ENCODE assay signal across 34 cellular contexts in genomic region chr9:127729522-127730256, GRCh38. TPM values are rescaled to one million over a fixed set of nuclear protein-coding genes. Genes with fewer than 3 reads are reported as not detected.
"Had no signal": no experiment of that assay in that cellular context is flagged by ENCODE, and none has a peak within 500 bp of the region (broad histone marks: within the 10 kb centered on the region; RNA-seq: fewer than 3 reads in every experiment).

No MANE protein-coding gene starts in this region.

- H3K27ac ChIP-seq: body of pancreas, gastrocnemius medialis, hepatocyte, parathyroid adenoma, right atrium auricular region, thoracic aorta had no signal

- H2AFZ ChIP-seq: hepatocyte, parathyroid adenoma had no signal

- FAIRE-seq: keratinocyte, urothelium cell line had no signal

- H3K4me3 ChIP-seq: body of pancreas, gastrocnemius medialis, hepatocyte, right atrium auricular region, thoracic aorta had no signal

- H3K27me3 Mint-ChIP-seq: effector memory CD8-positive, alpha-beta T cell; stimulated activated naive CD8-positive, alpha-beta T cell treated with anti-CD3 and anti-CD28 coated beads, Interleukin-15, Interleukin-2, amounts not matched to agents 100 ng/mL and 50 ng/mL, for 24 hours had no signal

- DNase-seq: activated CD4-positive, alpha-beta T cell treated with anti-CD3 and anti-CD28 coated beads for 4 hours; activated CD4-positive, alpha-beta T cell treated with anti-CD3 and anti-CD28 coated beads, Interleukin-2, amount 50 U/mL, for 4 hours; activated CD8-positive, alpha-beta memory T cell treated with anti-CD3 and anti-CD28 coated beads, Interleukin-2, amount 50 U/mL, for 4 hours; activated effector memory CD4-positive, alpha-beta T cell treated with anti-CD3 and anti-CD28 coated beads, Interleukin-2, amount 50 U/mL, for 16 hours; activated naive CD4-positive, alpha-beta T cell treated with anti-CD3 and anti-CD28 coated beads for 36 hours; activated T-cell treated with anti-CD3 and anti-CD28 coated beads, Interleukin-2, amount 50 U/mL, for 1 hour; anterior cingulate cortex; body of pancreas; cerebellar nuclear complex; cortex of kidney; effector memory CD8-positive, alpha-beta T cell; erythroblast; gastrocnemius medialis; left cardiac atrium; left ventricle myocardium superior; occipital lobe; stimulated activated CD4-positive, alpha-beta T cell treated with anti-CD3 and anti-CD28 coated beads, Interleukin-12 subunit alpha, Interleukin-12 subunit beta, amount 100 ng/mL, for 4 hours; stimulated activated CD4-positive, alpha-beta T cell treated with anti-CD3 and anti-CD28 coated beads, Interleukin-4, amount 100 ng/mL, for 1 hour; trophoblast cell had no signal

- H3K9ac ChIP-seq: parathyroid adenoma had no signal

- H3K4me2 ChIP-seq: hepatocyte had no signal

- H3K27me3 ChIP-seq: body of pancreas, gastrocnemius medialis, hepatocyte, right atrium auricular region had no signal

- H3K9me3 Mint-ChIP-seq: activated naive CD4-positive, alpha-beta T cell treated with anti-CD3 and anti-CD28 coated beads for 36 hours; activated T-helper 1 cell treated with anti-CD3 and anti-CD28 coated beads, Interleukin-12 subunit alpha, Interleukin-12 subunit beta, Interleukin-2, Interleukin-4 antibody, amounts not matched to agents 30 ng/mL and 10 ng/mL and 1 ng/mL, durations not matched to agents 14 hours and 24 hours and 36 hours; effector memory CD8-positive, alpha-beta T cell; nephron; stimulated activated naive CD8-positive, alpha-beta T cell treated with anti-CD3 and anti-CD28 coated beads, Interleukin-15, Interleukin-2, amounts not matched to agents 100 ng/mL and 50 ng/mL, for 24 hours had no signal

- H3K36me3 ChIP-seq: thoracic aorta had no signal

- H3K27ac Mint-ChIP-seq: activated naive CD4-positive, alpha-beta T cell treated with anti-CD3 and anti-CD28 coated beads for 36 hours; activated T-helper 1 cell treated with anti-CD3 and anti-CD28 coated beads, Interleukin-12 subunit alpha, Interleukin-12 subunit beta, Interleukin-2, Interleukin-4 antibody, amounts not matched to agents 30 ng/mL and 10 ng/mL and 1 ng/mL, durations not matched to agents 14 hours and 24 hours and 36 hours; nephron; stimulated activated naive CD8-positive, alpha-beta T cell treated with anti-CD3 and anti-CD28 coated beads, Interleukin-15, Interleukin-2, amounts not matched to agents 100 ng/mL and 50 ng/mL, for 24 hours had no signal

- H3K79me2 ChIP-seq: parathyroid adenoma had no signal

- H3K4me3 Mint-ChIP-seq: activated naive CD4-positive, alpha-beta T cell treated with anti-CD3 and anti-CD28 coated beads for 36 hours; activated T-helper 1 cell treated with anti-CD3 and anti-CD28 coated beads, Interleukin-12 subunit alpha, Interleukin-12 subunit beta, Interleukin-2, Interleukin-4 antibody, amounts not matched to agents 30 ng/mL and 10 ng/mL and 1 ng/mL, durations not matched to agents 14 hours and 24 hours and 36 hours; effector memory CD8-positive, alpha-beta T cell; nephron; stimulated activated naive CD8-positive, alpha-beta T cell treated with anti-CD3 and anti-CD28 coated beads, Interleukin-15, Interleukin-2, amounts not matched to agents 100 ng/mL and 50 ng/mL, for 24 hours had no signal

- H3K9me3 ChIP-seq: body of pancreas, gastrocnemius medialis, right atrium auricular region, thoracic aorta had no signal

- H3K4me1 Mint-ChIP-seq: nephron had no signal

- ATAC-seq: body of pancreas; effector memory CD8-positive, alpha-beta T cell; gastrocnemius medialis; left cardiac atrium; left ventricle myocardium superior had no signal

- H3K4me1 ChIP-seq: parathyroid adenoma had no signal

RNA-seq across cellular contexts. Expression of gene TTC16, which starts 13.8 kb away (rescaled TPM):
- total RNA-seq: activated T-helper 1 cell treated with anti-CD3 and anti-CD28 coated beads, Interleukin-12 subunit alpha, Interleukin-12 subunit beta, Interleukin-2, Interleukin-4 antibody, amounts not matched to agents 30 ng/mL and 10 ng/mL and 1 ng/mL, durations not matched to agents 14 hours and 24 hours and 36 hours; gastrocnemius medialis; hepatocyte; lung microvascular endothelial cell; mesenteric fat pad; occipital lobe; pulmonary artery endothelial cell; skeletal muscle tissue had no signal
- polyA plus RNA-seq: hepatocyte, keratinocyte had no signal

RNA-seq across cellular contexts. Expression of gene CFAP157, which starts 22.9 kb away (rescaled TPM):
- total RNA-seq: activated CD8-positive, alpha-beta memory T cell treated with anti-CD3 and anti-CD28 coated beads for 36 hours; gastrocnemius medialis; hepatocyte; left cardiac atrium; left ventricle myocardium superior; lung microvascular endothelial cell; pulmonary artery endothelial cell; right atrium auricular region; skeletal muscle tissue; subcutaneous adipose tissue had no signal
- polyA plus RNA-seq: keratinocyte had no signal
